ENCODE assay signal across 10 cellular contexts in genomic region chr12:75974323-75975273, GRCh38.
DNase-seq lines count a peak whose midpoint lies in the region; ATAC-seq lines count a peak whose summit lies in the region.
"Had no signal": no experiment of that assay in that cellular context is flagged by ENCODE, and none has a peak within 500 bp of the region (broad histone marks: within the 10 kb centered on the region; RNA-seq: fewer than 3 reads in every experiment).

No MANE protein-coding gene starts in this region.

- peaks cover 38% of the 10 kb centered on the region for H3K4me1 Mint-ChIP-seq in T-helper 2 cell treated with Interferon-gamma antibody and Interleukin-4, amounts not matched to agents 5 μg/mL and 100 μg/mL, for 36 hours (ENCODE audit: low read depth)
- peaks cover 90% of the 10 kb centered on the region for H3K4me1 Mint-ChIP-seq in activated naive CD8-positive, alpha-beta T cell treated with anti-CD3 and anti-CD28 coated beads, Interleukin-2, amount 50 U/mL, for 24 hours

- H3K27me3 Mint-ChIP-seq in T-helper 2 cell treated with Interferon-gamma antibody and Interleukin-4, amounts not matched to agents 5 μg/mL and 100 μg/mL, for 36 hours (ENCODE audit: low read depth), result no peaks in the 10 kb centered on the region
- no peaks in the 10 kb centered on the region for H3K27me3 Mint-ChIP-seq in activated naive CD8-positive, alpha-beta T cell treated with anti-CD3 and anti-CD28 coated beads, Interleukin-2, amount 50 U/mL, for 24 hours

- H3K9me3 Mint-ChIP-seq in T-helper 2 cell treated with Interferon-gamma antibody and Interleukin-4, amounts not matched to agents 5 μg/mL and 100 μg/mL, for 36 hours, result peaks cover 5% of the 10 kb centered on the region
- peaks cover 23% of the 10 kb centered on the region for H3K9me3 Mint-ChIP-seq in activated naive CD8-positive, alpha-beta T cell treated with anti-CD3 and anti-CD28 coated beads, Interleukin-2, amount 50 U/mL, for 24 hours

- ATAC-seq in activated naive CD8-positive, alpha-beta T cell treated with anti-CD3 and anti-CD28 coated beads, Interleukin-2, amount 50 U/mL, for 24 hours, result no peak
- ATAC-seq in HG02759 (IDR thresholded peaks at IDR 0.05; ENCODE audit: unreplicated experiment), result no peak

- no peak overlapping the region for H3K4me3 Mint-ChIP-seq in T-helper 2 cell treated with Interferon-gamma antibody and Interleukin-4, amounts not matched to agents 5 μg/mL and 100 μg/mL, for 36 hours
- no peak overlapping the region for H3K4me3 Mint-ChIP-seq in activated naive CD8-positive, alpha-beta T cell treated with anti-CD3 and anti-CD28 coated beads, Interleukin-2, amount 50 U/mL, for 24 hours

- H3K36me3 Mint-ChIP-seq in T-helper 2 cell treated with Interferon-gamma antibody and Interleukin-4, amounts not matched to agents 5 μg/mL and 100 μg/mL, for 36 hours (ENCODE audit: low read depth), result peaks cover 3% of the 10 kb centered on the region
- H3K36me3 Mint-ChIP-seq in activated naive CD8-positive, alpha-beta T cell treated with anti-CD3 and anti-CD28 coated beads, Interleukin-2, amount 50 U/mL, for 24 hours (ENCODE audit: low read depth), result peaks cover 17% of the 10 kb centered on the region

- peak overlapping the region; percentile 50 for H3K27ac Mint-ChIP-seq in T-helper 2 cell treated with Interferon-gamma antibody and Interleukin-4, amounts not matched to agents 5 μg/mL and 100 μg/mL, for 36 hours
- H3K27ac Mint-ChIP-seq in activated naive CD8-positive, alpha-beta T cell treated with anti-CD3 and anti-CD28 coated beads, Interleukin-2, amount 50 U/mL, for 24 hours, result peak overlapping the region; percentile 36

- no peak for DNase-seq in T-helper 2 cell treated with Interferon-gamma antibody and Interleukin-4, amounts not matched to agents 5 μg/mL and 100 μg/mL, for 36 hours (ENCODE audit: low spot score)
- DNase-seq in T-helper 2 cell (no peak), NCI-H2029 treated with DMSO at 0.1 percent for 48 hours (lab: John Stamatoyannopoulos, UW) (peak; percentile 82), pons (ENCODE audit: low spot score) (peak; percentile 35), NCI-H146 (lab: John Stamatoyannopoulos, UW) (no peak)
- DNase-seq in activated naive CD8-positive, alpha-beta T cell treated with anti-CD3 and anti-CD28 coated beads, Interleukin-2, amount 50 U/mL, for 24 hours, result no peak
- DNase-seq in activated naive CD4-positive, alpha-beta T cell (lab: John Stamatoyannopoulos, UW), result no peak
- DNase-seq: NCI-H748 treated with DMSO at 0.1 percent for 48 hours; stimulated activated CD8-positive, alpha-beta memory T cell treated with anti-CD3 and anti-CD28 coated beads, Interleukin-4, amount 100 ng/mL, for 48 hours had no signal

Comparison
In these comparisons a context has a peak if more than half of its experiments do, and no peak if none do; other contexts are left out.
1. DNase-seq: peak in NCI-H2029 treated with DMSO at 0.1 percent for 48 hours (single experiment) and pons (single experiment); none in T-helper 2 cell treated with Interferon-gamma antibody and Interleukin-4, amounts not matched to agents 5 μg/mL and 100 μg/mL, for 36 hours (single experiment), T-helper 2 cell (0 of 5), activated naive CD8-positive, alpha-beta T cell treated with anti-CD3 and anti-CD28 coated beads, Interleukin-2, amount 50 U/mL, for 24 hours (single experiment), NCI-H146 (single experiment) and activated naive CD4-positive, alpha-beta T cell (0 of 4).